22 cellular contexts compared by ENCODE assay signal in the genomic region with DNA sequence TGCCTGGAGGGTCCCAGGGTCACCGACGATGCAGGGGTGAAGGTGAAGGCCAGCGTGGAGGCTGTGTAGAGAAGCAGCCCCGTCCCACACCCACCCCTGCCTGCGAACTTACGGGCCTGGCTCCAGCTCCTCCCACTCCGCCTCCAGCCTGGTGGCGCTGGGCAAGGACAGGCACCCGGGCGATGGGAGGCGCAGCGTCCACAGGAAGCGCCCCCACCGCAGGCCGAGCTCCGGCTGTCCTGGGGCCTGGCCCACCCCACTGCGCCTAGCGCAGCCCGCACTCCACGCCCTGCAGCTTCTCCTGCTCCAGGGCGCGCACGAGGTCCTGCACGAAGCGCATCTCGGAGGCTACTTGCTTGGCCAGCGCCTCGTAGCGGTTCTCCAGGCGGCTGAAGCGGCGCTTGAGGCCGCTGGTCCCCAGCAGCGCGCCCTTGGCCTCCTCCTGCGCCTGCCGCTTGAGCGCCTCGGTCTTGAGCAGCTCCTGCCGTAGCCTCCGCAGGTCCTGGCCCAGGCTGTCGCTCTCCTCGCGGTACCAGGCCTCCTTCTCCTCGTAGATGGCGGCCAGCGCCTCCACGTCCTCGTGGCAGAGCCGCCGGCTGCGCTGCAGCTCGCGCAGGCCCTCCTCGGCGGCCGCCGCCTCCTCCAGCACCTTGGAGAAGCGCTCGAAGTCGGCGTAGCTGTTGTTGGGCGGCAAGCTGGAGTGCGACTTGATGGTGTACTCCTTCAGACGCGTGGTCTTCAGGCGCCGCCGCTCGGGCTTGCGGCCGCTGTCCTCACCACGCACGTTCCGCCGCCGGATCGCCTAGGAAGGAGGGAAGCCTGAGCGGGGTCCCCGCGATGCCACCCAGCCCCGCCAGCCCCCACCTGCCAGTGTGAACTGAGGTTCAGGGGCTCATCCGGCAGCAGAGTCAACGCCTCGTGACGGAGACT. TPM values are rescaled to one million over a fixed set of nuclear protein-coding genes. Genes with fewer than 3 reads are reported as not detected.
"Had no signal": no experiment of that assay in that cellular context is flagged by ENCODE, and none has a peak within 500 bp of the region (broad histone marks: within the 10 kb centered on the region; RNA-seq: fewer than 3 reads in every experiment).

No MANE protein-coding gene starts in this region.

- H3K4me1 Mint-ChIP-seq: activated CD4-positive, alpha-beta T cell treated with anti-CD3 and anti-CD28 coated beads, Interleukin-2, amount 10 ng/mL, durations not matched to agents 7 days and 5 days; nephron had no signal

- ATAC-seq: activated CD8-positive, alpha-beta T cell treated with anti-CD3 and anti-CD28 coated beads, Interleukin-2, amount 10 ng/mL, durations not matched to agents 7 days and 5 days; gastroesophageal sphincter had no signal

- H3K9me3 Mint-ChIP-seq: activated CD4-positive, alpha-beta T cell treated with anti-CD3 and anti-CD28 coated beads, Interleukin-2, amount 10 ng/mL, durations not matched to agents 7 days and 5 days; activated naive CD4-positive, alpha-beta T cell treated with anti-CD3 and anti-CD28 coated beads for 36 hours; activated T-cell treated with anti-CD3 and anti-CD28 coated beads, Interleukin-2, amount 50 U/mL, for 24 hours; nephron had no signal

- H3K9me3 ChIP-seq: gastroesophageal sphincter, heart left ventricle, thyroid gland, vagina had no signal

- H3K27me3 Mint-ChIP-seq: activated CD4-positive, alpha-beta T cell treated with anti-CD3 and anti-CD28 coated beads, Interleukin-2, amount 10 ng/mL, durations not matched to agents 7 days and 5 days; activated T-cell treated with anti-CD3 and anti-CD28 coated beads, Interleukin-2, amount 50 U/mL, for 24 hours had no signal

- DNase-seq: activated CD4-positive, alpha-beta T cell treated with anti-CD3 and anti-CD28 coated beads, Interleukin-2, amount 10 ng/mL, durations not matched to agents 7 days and 5 days; activated CD8-positive, alpha-beta T cell treated with anti-CD3 and anti-CD28 coated beads, Interleukin-2, amount 10 ng/mL, durations not matched to agents 7 days and 5 days; activated naive CD4-positive, alpha-beta T cell treated with anti-CD3 and anti-CD28 coated beads for 36 hours; activated T-cell treated with anti-CD3 and anti-CD28 coated beads, Interleukin-2, amount 50 U/mL, for 24 hours; anterior cingulate cortex; brain microvascular endothelial cell; central memory CD4-positive, alpha-beta T cell; dorsolateral prefrontal cortex; erythroblast; kidney glomerular epithelial cell; nucleus accumbens; stimulated activated CD4-positive, alpha-beta T cell treated with anti-CD3 and anti-CD28 coated beads, Interleukin-2, amount 100 ng/mL, for 24 hours; T1000; thyroid gland had no signal

- H3K4me1 ChIP-seq: thyroid gland, vagina had no signal

- H3K4me3 Mint-ChIP-seq: activated CD4-positive, alpha-beta T cell treated with anti-CD3 and anti-CD28 coated beads, Interleukin-2, amount 10 ng/mL, durations not matched to agents 7 days and 5 days; activated CD8-positive, alpha-beta T cell treated with anti-CD3 and anti-CD28 coated beads, Interleukin-2, amount 10 ng/mL, durations not matched to agents 7 days and 5 days; activated naive CD4-positive, alpha-beta T cell treated with anti-CD3 and anti-CD28 coated beads for 36 hours; activated T-cell treated with anti-CD3 and anti-CD28 coated beads, Interleukin-2, amount 50 U/mL, for 24 hours; nephron had no signal

- H3K4me3 ChIP-seq: dorsolateral prefrontal cortex, gastroesophageal sphincter, heart left ventricle, thyroid gland, vagina had no signal

- H3K27me3 ChIP-seq: brain microvascular endothelial cell, dorsolateral prefrontal cortex, gastroesophageal sphincter, heart left ventricle, thyroid gland, vagina had no signal

- H3K27ac Mint-ChIP-seq: activated CD4-positive, alpha-beta T cell treated with anti-CD3 and anti-CD28 coated beads, Interleukin-2, amount 10 ng/mL, durations not matched to agents 7 days and 5 days; activated CD8-positive, alpha-beta T cell treated with anti-CD3 and anti-CD28 coated beads, Interleukin-2, amount 10 ng/mL, durations not matched to agents 7 days and 5 days; activated naive CD4-positive, alpha-beta T cell treated with anti-CD3 and anti-CD28 coated beads for 36 hours; activated T-cell treated with anti-CD3 and anti-CD28 coated beads, Interleukin-2, amount 50 U/mL, for 24 hours; nephron had no signal

- H3K27ac ChIP-seq: brain microvascular endothelial cell, dorsolateral prefrontal cortex, thyroid gland, vagina had no signal

RNA-seq across cellular contexts. Expression of gene NMRK2, which starts 26.2 kb away (rescaled TPM):
- total RNA-seq: activated CD4-positive, alpha-beta T cell treated with anti-CD3 and anti-CD28 coated beads, Interleukin-2, amount 10 ng/mL, durations not matched to agents 7 days and 5 days; activated CD8-positive, alpha-beta T cell treated with anti-CD3 and anti-CD28 coated beads, Interleukin-2, amount 10 ng/mL, durations not matched to agents 7 days and 5 days; activated naive CD4-positive, alpha-beta T cell treated with anti-CD3 and anti-CD28 coated beads for 36 hours; liver; mesenteric fat pad; renal cortical epithelial cell; T-helper 1 cell treated with Interleukin-12 subunit alpha and Interleukin-12 subunit beta and Interleukin-4 antibody, amounts not matched to agents 30 ng/mL and 1 ng/mL, for 36 hours; thyroid gland; vagina had no signal
